1 cellular context compared by ENCODE assay signal in genomic region chr17:45345554-45346254, GRCh38.
TF ChIP-seq lines count a peak whose summit lies in the region.

No MANE protein-coding gene starts in this region.

TF ChIP-seq in HEK293, 187 proteins besides CTCF, POLR2A, EP300 and RAD21 (continued from another document and continues in another):
- TF ChIP-seq ZNF639 (tag by site-specific recombination; IDR thresholded peaks at IDR 0.05) (no peak), ZNF26 (tag by site-specific recombination; IDR thresholded peaks at IDR 0.05) (no peak), RBAK (tag by site-specific recombination; IDR thresholded peaks at IDR 0.05) (no peak), AEBP2 (tag by site-specific recombination; IDR thresholded peaks at IDR 0.05; ENCODE audit: borderline replicate concordance) (no peak), ZNF18 (tag by site-specific recombination; IDR thresholded peaks at IDR 0.05) (0 out of 2 replicates have a peak, but pooled peaks have one; percentile 50), ZNF660 (tag by site-specific recombination; IDR thresholded peaks at IDR 0.05) (peak; percentile 38; the same call in 1 of the 2 replicates), MYNN (tag by site-specific recombination; IDR thresholded peaks at IDR 0.05; ENCODE audit: borderline replicate concordance) (no peak), ZNF830 (tag by site-specific recombination; IDR thresholded peaks at IDR 0.05; ENCODE audit: low read depth) (no peak), ZNF707 (tag by site-specific recombination; IDR thresholded peaks at IDR 0.05) (no peak), ZIC2 (tag by site-specific recombination; IDR thresholded peaks at IDR 0.05) (peak; percentile 93), ZNF223 (tag by site-specific recombination; IDR thresholded peaks at IDR 0.05) (no peak), ZBTB17 (tag by site-specific recombination; IDR thresholded peaks at IDR 0.05) (peak; percentile 30; the same call in 1 of the 2 replicates), ZNF155 (tag by site-specific recombination; IDR thresholded peaks at IDR 0.05) (no peak), ZNF561 (tag by site-specific recombination; IDR thresholded peaks at IDR 0.05; ENCODE audit: borderline replicate concordance) (no peak; the same call in none of the 2 replicates), KLF7 (tag by site-specific recombination; IDR thresholded peaks at IDR 0.05; ENCODE audit: borderline replicate concordance) (peak; percentile 66; the same call in 1 of the 2 replicates), ZNF777 (tag by site-specific recombination; IDR thresholded peaks at IDR 0.05; ENCODE audit: borderline replicate concordance) (no peak), WT1 (tag by site-specific recombination; IDR thresholded peaks at IDR 0.05) (no peak), ZNF175 (tag by site-specific recombination; IDR thresholded peaks at IDR 0.05) (no peak), ZNF350 (tag by site-specific recombination; IDR thresholded peaks at IDR 0.05) (no peak), OSR2 (tag by site-specific recombination; IDR thresholded peaks at IDR 0.05) (peak; percentile 94), ZNF426 (tag by site-specific recombination; IDR thresholded peaks at IDR 0.05) (no peak), ZNF580 (tag by site-specific recombination; IDR thresholded peaks at IDR 0.05) (peak; percentile 81; the same call in 1 of the 2 replicates), ZFP3 (tag by site-specific recombination; IDR thresholded peaks at IDR 0.05; ENCODE audit: low read depth) (no peak), ZNF792 (tag by site-specific recombination; IDR thresholded peaks at IDR 0.05) (no peak), ZNF449 (tag by site-specific recombination; IDR thresholded peaks at IDR 0.05) (0 out of 2 replicates have a peak, but pooled peaks have one; percentile 26), EGR2 (tag by site-specific recombination; IDR thresholded peaks at IDR 0.05; ENCODE audit: low read depth) (no peak), ZBTB7A (tag by site-specific recombination; IDR thresholded peaks at IDR 0.05; ENCODE audit: low read depth) (no peak), ZNF266 (tag by site-specific recombination; IDR thresholded peaks at IDR 0.05; ENCODE audit: low read depth) (no peak), ZNF280D (tag by site-specific recombination; IDR thresholded peaks at IDR 0.05) (no peak), ZNF239 (tag by site-specific recombination; IDR thresholded peaks at IDR 0.05) (no peak), HOXD13 (CRISPR knock-in tag; IDR thresholded peaks at IDR 0.05; ENCODE audit: borderline replicate concordance) (peak; percentile 80; the same call in 1 of the 2 replicates), ZNF600 (tag by site-specific recombination; IDR thresholded peaks at IDR 0.05) (no peak), FEZF1 (tag by site-specific recombination; IDR thresholded peaks at IDR 0.05) (peak; percentile 98), ZNF521 (tag by site-specific recombination; IDR thresholded peaks at IDR 0.05) (no peak), ZNF311 (tag by site-specific recombination; IDR thresholded peaks at IDR 0.05; ENCODE audit: borderline replicate concordance) (no peak), ZNF626 (tag by site-specific recombination; IDR thresholded peaks at IDR 0.05) (no peak), ZNF510 (tag by site-specific recombination; IDR thresholded peaks at IDR 0.05; ENCODE audit: insufficient replicate concordance) (no peak), GLIS2 (tag by site-specific recombination; IDR thresholded peaks at IDR 0.05) (no peak), ZNF394 (tag by site-specific recombination; IDR thresholded peaks at IDR 0.05; ENCODE audit: borderline replicate concordance) (peak; percentile 46; the same call in 1 of the 2 replicates)
- TF ChIP-seq, protein P1, sequence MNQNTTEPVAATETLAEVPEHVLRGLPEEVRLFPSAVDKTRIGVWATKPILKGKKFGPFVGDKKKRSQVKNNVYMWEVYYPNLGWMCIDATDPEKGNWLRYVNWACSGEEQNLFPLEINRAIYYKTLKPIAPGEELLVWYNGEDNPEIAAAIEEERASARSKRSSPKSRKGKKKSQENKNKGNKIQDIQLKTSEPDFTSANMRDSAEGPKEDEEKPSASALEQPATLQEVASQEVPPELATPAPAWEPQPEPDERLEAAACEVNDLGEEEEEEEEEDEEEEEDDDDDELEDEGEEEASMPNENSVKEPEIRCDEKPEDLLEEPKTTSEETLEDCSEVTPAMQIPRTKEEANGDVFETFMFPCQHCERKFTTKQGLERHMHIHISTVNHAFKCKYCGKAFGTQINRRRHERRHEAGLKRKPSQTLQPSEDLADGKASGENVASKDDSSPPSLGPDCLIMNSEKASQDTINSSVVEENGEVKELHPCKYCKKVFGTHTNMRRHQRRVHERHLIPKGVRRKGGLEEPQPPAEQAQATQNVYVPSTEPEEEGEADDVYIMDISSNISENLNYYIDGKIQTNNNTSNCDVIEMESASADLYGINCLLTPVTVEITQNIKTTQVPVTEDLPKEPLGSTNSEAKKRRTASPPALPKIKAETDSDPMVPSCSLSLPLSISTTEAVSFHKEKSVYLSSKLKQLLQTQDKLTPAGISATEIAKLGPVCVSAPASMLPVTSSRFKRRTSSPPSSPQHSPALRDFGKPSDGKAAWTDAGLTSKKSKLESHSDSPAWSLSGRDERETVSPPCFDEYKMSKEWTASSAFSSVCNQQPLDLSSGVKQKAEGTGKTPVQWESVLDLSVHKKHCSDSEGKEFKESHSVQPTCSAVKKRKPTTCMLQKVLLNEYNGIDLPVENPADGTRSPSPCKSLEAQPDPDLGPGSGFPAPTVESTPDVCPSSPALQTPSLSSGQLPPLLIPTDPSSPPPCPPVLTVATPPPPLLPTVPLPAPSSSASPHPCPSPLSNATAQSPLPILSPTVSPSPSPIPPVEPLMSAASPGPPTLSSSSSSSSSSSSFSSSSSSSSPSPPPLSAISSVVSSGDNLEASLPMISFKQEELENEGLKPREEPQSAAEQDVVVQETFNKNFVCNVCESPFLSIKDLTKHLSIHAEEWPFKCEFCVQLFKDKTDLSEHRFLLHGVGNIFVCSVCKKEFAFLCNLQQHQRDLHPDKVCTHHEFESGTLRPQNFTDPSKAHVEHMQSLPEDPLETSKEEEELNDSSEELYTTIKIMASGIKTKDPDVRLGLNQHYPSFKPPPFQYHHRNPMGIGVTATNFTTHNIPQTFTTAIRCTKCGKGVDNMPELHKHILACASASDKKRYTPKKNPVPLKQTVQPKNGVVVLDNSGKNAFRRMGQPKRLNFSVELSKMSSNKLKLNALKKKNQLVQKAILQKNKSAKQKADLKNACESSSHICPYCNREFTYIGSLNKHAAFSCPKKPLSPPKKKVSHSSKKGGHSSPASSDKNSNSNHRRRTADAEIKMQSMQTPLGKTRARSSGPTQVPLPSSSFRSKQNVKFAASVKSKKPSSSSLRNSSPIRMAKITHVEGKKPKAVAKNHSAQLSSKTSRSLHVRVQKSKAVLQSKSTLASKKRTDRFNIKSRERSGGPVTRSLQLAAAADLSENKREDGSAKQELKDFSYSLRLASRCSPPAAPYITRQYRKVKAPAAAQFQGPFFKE (tag by site-specific recombination; IDR thresholded peaks at IDR 0.05; ENCODE audit: borderline replicate concordance): no peak
- TF ChIP-seq, protein P2, sequence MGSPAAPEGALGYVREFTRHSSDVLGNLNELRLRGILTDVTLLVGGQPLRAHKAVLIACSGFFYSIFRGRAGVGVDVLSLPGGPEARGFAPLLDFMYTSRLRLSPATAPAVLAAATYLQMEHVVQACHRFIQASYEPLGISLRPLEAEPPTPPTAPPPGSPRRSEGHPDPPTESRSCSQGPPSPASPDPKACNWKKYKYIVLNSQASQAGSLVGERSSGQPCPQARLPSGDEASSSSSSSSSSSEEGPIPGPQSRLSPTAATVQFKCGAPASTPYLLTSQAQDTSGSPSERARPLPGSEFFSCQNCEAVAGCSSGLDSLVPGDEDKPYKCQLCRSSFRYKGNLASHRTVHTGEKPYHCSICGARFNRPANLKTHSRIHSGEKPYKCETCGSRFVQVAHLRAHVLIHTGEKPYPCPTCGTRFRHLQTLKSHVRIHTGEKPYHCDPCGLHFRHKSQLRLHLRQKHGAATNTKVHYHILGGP (tag by site-specific recombination; IDR thresholded peaks at IDR 0.05): peak; percentile 89
